18 cellular contexts compared by ENCODE assay signal in the genomic region with DNA sequence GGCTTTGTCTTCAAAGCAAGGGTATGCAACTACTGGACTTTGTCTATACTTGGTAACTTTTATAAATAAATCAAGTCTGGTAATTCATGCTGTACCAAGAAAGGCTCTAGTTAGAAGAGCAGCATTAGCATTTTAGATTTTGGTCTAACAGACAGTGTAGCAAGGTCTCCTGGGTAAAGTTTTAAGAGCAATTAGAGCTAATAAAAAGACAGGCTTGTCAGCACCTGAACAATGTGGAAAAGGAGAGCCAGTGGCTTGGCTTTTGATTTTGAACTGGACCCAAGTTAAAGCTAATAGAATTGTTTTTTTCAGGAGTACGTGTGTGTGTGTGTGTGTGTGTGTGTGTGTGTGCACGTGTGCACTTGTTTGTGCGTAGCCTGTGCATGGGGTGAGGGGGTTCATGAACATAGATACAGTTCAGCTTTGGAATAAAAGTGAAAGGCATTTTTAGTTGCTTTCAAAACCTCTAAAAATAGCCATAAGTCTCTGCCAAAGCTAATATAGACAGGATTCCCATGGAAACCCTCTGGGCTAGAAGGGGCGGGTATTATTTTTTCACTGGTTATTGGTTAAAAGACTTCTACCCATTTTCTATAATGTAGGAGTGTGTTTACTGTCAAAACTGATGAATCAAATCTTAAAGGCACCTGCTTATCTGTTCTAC.
A peak's percentile ranks its signal among the peaks of the same experiment; 100 is the strongest.
DNase-seq lines count a peak whose midpoint lies in the region; ATAC-seq and TF ChIP-seq lines count a peak whose summit lies in the region.
"Had no signal": no experiment of that assay in that cellular context is flagged by ENCODE, and none has a peak within 500 bp of the region (broad histone marks: within the 10 kb centered on the region; RNA-seq: fewer than 3 reads in every experiment).

No MANE protein-coding gene starts in this region.

- H3K36me3 ChIP-seq in cardiac muscle cell (no peaks in the 10 kb centered on the region), left lung (no peaks in the 10 kb centered on the region), tibial artery (no peaks in the 10 kb centered on the region), MG63 (no peaks in the 10 kb centered on the region)
- H3K36me3 ChIP-seq: left ventricle myocardium inferior, thyroid gland had no signal

- intact Hi-C loops in Right ventricle myocardium inferior (cut with DNase I) (no loop called here), left lung (cut with DNase I) (no loop called here), tibial artery (cut with DNase I; ENCODE audit: low total_unique reads) (no loop called here)

- TF ChIP-seq CTCF in cardiac muscle cell (IDR thresholded peaks at IDR 0.05; ENCODE audit: low read depth, low read length) (no peak), astrocyte of the spinal cord (IDR thresholded peaks at IDR 0.05; ENCODE audit: low read depth, low read length) (no peak), left lung (IDR thresholded peaks at IDR 0.05) (no peak), tibial artery (IDR thresholded peaks at IDR 0.05) (no peak)

- H3K9me3 ChIP-seq in cardiac muscle cell (ENCODE audit: low read depth) (no peaks in the 10 kb centered on the region), left lung (no peaks in the 10 kb centered on the region), tibial artery (no peaks in the 10 kb centered on the region), MG63 (no peaks in the 10 kb centered on the region)
- H3K9me3 ChIP-seq: Caco-2, left ventricle myocardium inferior, thyroid gland had no signal

- ATAC-seq in Right ventricle myocardium inferior, result no peak
- peak; percentile 68 for ATAC-seq in left lung
- ATAC-seq in HG02678 (IDR thresholded peaks at IDR 0.05; ENCODE audit: unreplicated experiment), result no peak
- ATAC-seq: activated CD4-positive, CD25-positive, alpha-beta regulatory T cell treated with anti-CD3 and anti-CD28 coated beads, Interleukin-2, amount 50 U/mL, for 24 hours; naive thymus-derived CD8-positive, alpha-beta T cell had no signal

- H3K27me3 ChIP-seq in cardiac muscle cell, result no peaks in the 10 kb centered on the region
- no peaks in the 10 kb centered on the region for H3K27me3 ChIP-seq in left lung
- no peaks in the 10 kb centered on the region for H3K27me3 ChIP-seq in tibial artery
- H3K27me3 ChIP-seq in MG63, result no peaks in the 10 kb centered on the region
- H3K27me3 ChIP-seq: thyroid gland had no signal

- no peak for TF ChIP-seq POLR2A in erythroblast (IDR thresholded peaks at IDR 0.05; ENCODE audit: low read length)

- in situ Hi-C loops in astrocyte of the spinal cord (cut with HindIII; ENCODE audit: low sequenced_read_pairs), result no loop called here

- H3K4me1 ChIP-seq in cardiac muscle cell (ENCODE audit: low read depth), result peaks cover 66% of the 10 kb centered on the region
- no peaks in the 10 kb centered on the region for H3K4me1 ChIP-seq in left lung
- peaks cover 0 to 22% (median 11%) of the 10 kb centered on the region in 4 donors for H3K4me1 ChIP-seq in tibial artery
- H3K4me1 ChIP-seq: Caco-2, thyroid gland had no signal

- DNase-seq in cardiac muscle cell (ENCODE audit: low read depth in 1 of 2, low spot score in 1 of 2), result peak; percentile 34 to 53
- DNase-seq in Right ventricle myocardium inferior (ENCODE audit: missing footprints), result no peak
- DNase-seq in astrocyte of the spinal cord (ENCODE audit: low read depth, low spot score), result peak; percentile 28
- DNase-seq in left lung, result no peak
- no peak for DNase-seq in tibial artery
- DNase-seq in erythroblast (lab: John Stamatoyannopoulos, UW), result no peak
- no peak for DNase-seq in MG63
- DNase-seq: Caco-2; GF-D8; left ventricle myocardium inferior; naive thymus-derived CD8-positive, alpha-beta T cell; NCI-H1930; NCI-H748 treated with DMSO at 0.1 percent for 48 hours; stimulated activated CD4-positive, alpha-beta T cell treated with anti-CD3 and anti-CD28 coated beads, Interleukin-2, amount 100 ng/mL, for 48 hours; stimulated activated CD8-positive, alpha-beta memory T cell treated with anti-CD3 and anti-CD28 coated beads, Interleukin-4, amount 100 ng/mL, for 48 hours had no signal

- H3K27ac ChIP-seq in cardiac muscle cell, result peak overlapping the region; percentile 95
- no peak overlapping the region for H3K27ac ChIP-seq in left lung
- peak overlapping the region; percentile 38 to 40 for H3K27ac ChIP-seq in tibial artery
- H3K27ac ChIP-seq: left ventricle myocardium inferior, thyroid gland had no signal

- H3K4me3 ChIP-seq in cardiac muscle cell (peak overlapping the region; percentile 2), astrocyte of the spinal cord (ENCODE audit: low read depth, low read length) (no peak overlapping the region), left lung (no peak overlapping the region), tibial artery (peak overlapping the region; percentile 32), MG63 (no peak overlapping the region)
- H3K4me3 ChIP-seq: left ventricle myocardium inferior, thyroid gland had no signal

Comparison
In these comparisons a context has a peak if more than half of its experiments do, and no peak if none do; other contexts are left out.
1. DNase-seq: peak in cardiac muscle cell (2 of 2) and astrocyte of the spinal cord (single experiment); none in Right ventricle myocardium inferior (single experiment), left lung (0 of 2), tibial artery (0 of 2), erythroblast (0 of 2) and MG63 (single experiment).
2. H3K27ac ChIP-seq: peak in cardiac muscle cell (single experiment) and tibial artery (2 of 2); none in left lung (0 of 2).
3. H3K4me3 ChIP-seq: peak in cardiac muscle cell (single experiment) and tibial artery (2 of 2); none in astrocyte of the spinal cord (single experiment), left lung (0 of 2) and MG63 (single experiment).